Comparison of ENCODE assay signal across 22 cellular contexts in genomic region chr1:4045397-4046010, GRCh38.
"Had no signal": no experiment of that assay in that cellular context is flagged by ENCODE, and none has a peak within 500 bp of the region (broad histone marks: within the 10 kb centered on the region; RNA-seq: fewer than 3 reads in every experiment).

No MANE protein-coding gene starts in this region.

- H2AFZ ChIP-seq: parathyroid adenoma had no signal

- H3K27ac ChIP-seq: breast epithelium, dorsolateral prefrontal cortex, parathyroid adenoma, transverse colon had no signal

- H3K36me3 ChIP-seq: breast epithelium, transverse colon had no signal

- H3K4me3 Mint-ChIP-seq: activated CD4-positive, alpha-beta memory T cell treated with anti-CD3 and anti-CD28 coated beads for 36 hours; activated naive CD8-positive, alpha-beta T cell treated with anti-CD3 and anti-CD28 coated beads, Interleukin-2, amount 10 ng/mL, durations not matched to agents 7 days and 5 days; central memory CD8-positive, alpha-beta T cell; effector memory CD8-positive, alpha-beta T cell; stimulated activated effector memory CD8-positive, alpha-beta T cell treated with anti-CD3 and anti-CD28 coated beads, Interleukin-12 subunit alpha, Interleukin-12 subunit beta, amount 100 ng/mL, for 72 hours had no signal

- H3K9me3 ChIP-seq: breast epithelium, transverse colon had no signal

- H3K4me1 Mint-ChIP-seq: central memory CD8-positive, alpha-beta T cell; stimulated activated effector memory CD8-positive, alpha-beta T cell treated with anti-CD3 and anti-CD28 coated beads, Interleukin-12 subunit alpha, Interleukin-12 subunit beta, amount 100 ng/mL, for 72 hours had no signal

- H3K9ac ChIP-seq: parathyroid adenoma had no signal

- H3K9me3 Mint-ChIP-seq: activated CD4-positive, alpha-beta memory T cell treated with anti-CD3 and anti-CD28 coated beads for 36 hours; activated naive CD8-positive, alpha-beta T cell treated with anti-CD3 and anti-CD28 coated beads, Interleukin-2, amount 10 ng/mL, durations not matched to agents 7 days and 5 days; central memory CD8-positive, alpha-beta T cell; effector memory CD8-positive, alpha-beta T cell; stimulated activated effector memory CD8-positive, alpha-beta T cell treated with anti-CD3 and anti-CD28 coated beads, Interleukin-12 subunit alpha, Interleukin-12 subunit beta, amount 100 ng/mL, for 72 hours had no signal

- H3K4me3 ChIP-seq: breast epithelium, dorsolateral prefrontal cortex, transverse colon had no signal

- ATAC-seq: effector memory CD8-positive, alpha-beta T cell; esophagus mucosa; left ventricle myocardium superior; sciatic nerve; stimulated activated effector memory CD8-positive, alpha-beta T cell treated with anti-CD3 and anti-CD28 coated beads, Interleukin-12 subunit alpha, Interleukin-12 subunit beta, amount 100 ng/mL, for 72 hours had no signal

- H3K27me3 ChIP-seq: transverse colon had no signal

- H3K79me2 ChIP-seq: parathyroid adenoma had no signal

- H3K36me3 Mint-ChIP-seq: activated CD4-positive, alpha-beta memory T cell treated with anti-CD3 and anti-CD28 coated beads for 36 hours; activated naive CD8-positive, alpha-beta T cell treated with anti-CD3 and anti-CD28 coated beads, Interleukin-2, amount 10 ng/mL, durations not matched to agents 7 days and 5 days; stimulated activated effector memory CD8-positive, alpha-beta T cell treated with anti-CD3 and anti-CD28 coated beads, Interleukin-12 subunit alpha, Interleukin-12 subunit beta, amount 100 ng/mL, for 72 hours had no signal

- H3K4me1 ChIP-seq: breast epithelium, parathyroid adenoma, transverse colon had no signal

- DNase-seq: activated CD4-positive, alpha-beta memory T cell treated with anti-CD3 and anti-CD28 coated beads for 36 hours; activated CD4-positive, alpha-beta T cell treated with anti-CD3 and anti-CD28 coated beads for 48 hours; activated CD4-positive, CD25-positive, alpha-beta regulatory T cell; activated naive CD4-positive, alpha-beta T cell treated with Interleukin-2 at 50 U/mL for 16 hours; activated naive CD8-positive, alpha-beta T cell treated with anti-CD3 and anti-CD28 coated beads, Interleukin-2, amount 10 ng/mL, durations not matched to agents 7 days and 5 days; activated T-cell treated with anti-CD3 and anti-CD28 coated beads, Interleukin-2, amount 50 U/mL, for 48 hours; amniotic stem cell; dorsolateral prefrontal cortex; effector memory CD8-positive, alpha-beta T cell; foreskin melanocyte; hypothalamus; left ventricle myocardium superior; nucleus accumbens; small intestine; stimulated activated CD4-positive, alpha-beta T cell treated with anti-CD3 and anti-CD28 coated beads, Interleukin-2, amount 100 ng/mL, for 24 hours; transverse colon had no signal

- H3K27ac Mint-ChIP-seq: activated CD4-positive, alpha-beta memory T cell treated with anti-CD3 and anti-CD28 coated beads for 36 hours; activated naive CD8-positive, alpha-beta T cell treated with anti-CD3 and anti-CD28 coated beads, Interleukin-2, amount 10 ng/mL, durations not matched to agents 7 days and 5 days; effector memory CD8-positive, alpha-beta T cell; stimulated activated effector memory CD8-positive, alpha-beta T cell treated with anti-CD3 and anti-CD28 coated beads, Interleukin-12 subunit alpha, Interleukin-12 subunit beta, amount 100 ng/mL, for 72 hours had no signal
